ENCODE assay signal across 21 cellular contexts in genomic region chr5:56515011-56515410, GRCh38.
DNase-seq lines count a peak whose midpoint lies in the region; ATAC-seq lines count a peak whose summit lies in the region.
"Had no signal": no experiment of that assay in that cellular context is flagged by ENCODE, and none has a peak within 500 bp of the region (broad histone marks: within the 10 kb centered on the region; RNA-seq: fewer than 3 reads in every experiment).

No MANE protein-coding gene starts in this region.

- no peak overlapping the region for H4K91ac ChIP-seq in mesenchymal stem cell (ENCODE audit: low read length)
- H4K91ac ChIP-seq in trophoblast cell (ENCODE audit: low read depth, low read length) = no peak overlapping the region

- H3K18ac ChIP-seq in mesenchymal stem cell (ENCODE audit: low read depth in 1 of 2, low read length in 2 of 2) (peak overlapping the region in 1 of 2 experiments; percentile 55), trophoblast cell (ENCODE audit: low read length) (no peak overlapping the region)

- peak overlapping the region; percentile 17 to 29 for H3K4ac ChIP-seq in mesenchymal stem cell (ENCODE audit: low read depth in 1 of 2, low read length in 2 of 2)
- H3K4ac ChIP-seq in trophoblast cell (ENCODE audit: low read depth, low read length) = no peak overlapping the region

- H3K4me2 ChIP-seq in mesenchymal stem cell (ENCODE audit: low read length, poor library complexity, severe bottlenecking) (no peak overlapping the region), trophoblast cell (ENCODE audit: low read length) (no peak overlapping the region)
- H3K4me2 ChIP-seq: SK-N-SH had no signal

- H3K4me1 ChIP-seq in mesenchymal stem cell (ENCODE audit: control insufficient read depth, insufficient read depth, low read depth, low read length) (peaks cover 14% of the 10 kb centered on the region), trophoblast cell (ENCODE audit: control insufficient read depth in 1 of 2, insufficient read depth in 2 of 2, low read length in 2 of 2) (peaks cover 3 to 14% of the 10 kb centered on the region in 2 experiments)

- intact Hi-C loops in sciatic nerve (cut with DNase I) = no loop called here

- H3K4me3 ChIP-seq in mesenchymal stem cell (ENCODE audit: insufficient read depth in 1 of 2, low read depth in 1 of 2, low read length in 2 of 2) (no peak overlapping the region), trophoblast cell (ENCODE audit: low read depth, low read length) (no peak overlapping the region)
- H3K4me3 ChIP-seq: GM23248 had no signal

- DNase-seq in COR-L47 (lab: John Stamatoyannopoulos, UW) = peak; percentile 20
- DNase-seq in NCI-H524 (lab: John Stamatoyannopoulos, UW) = peak; percentile 9 to 68
- no peak for DNase-seq in mesenchymal stem cell
- DNase-seq in trophoblast cell = no peak
- no peak for DNase-seq in sciatic nerve (ENCODE audit: low spot score)
- no peak for DNase-seq in NCI-H2171 (lab: John Stamatoyannopoulos, UW)
- DNase-seq in NCI-H345 treated with DMSO at 0.1 percent for 48 hours (lab: John Stamatoyannopoulos, UW; ENCODE audit: unreplicated experiment) = no peak
- DNase-seq: DMS 273 treated with DMSO at 0.1 percent for 48 hours, DND-41, GM23248, KG1, NCI-H187, NCI-H2107, NCI-H226, NCI-H526 treated with DMSO at 0.1 percent for 48 hours, PC-3, RPMI8226, SHP77 treated with DMSO at 0.1 percent for 48 hours, SK-N-SH had no signal

- 54% methylated on average over 8 of the region's 8 CpGs for whole genome bisulfite sequencing in mesenchymal stem cell
- no CpG with 5 or more reads among the region's 8 CpGs for WGBS in trophoblast cell (ENCODE audit: extremely low coverage, insufficient coverage, insufficient read length)

- peak overlapping the region; percentile 37 for H2BK15ac ChIP-seq in mesenchymal stem cell (ENCODE audit: low read depth, poor library complexity, severe bottlenecking)

- no peak for ATAC-seq in sciatic nerve
- ATAC-seq: HCT116, PC-3 had no signal

- H4K8ac ChIP-seq in mesenchymal stem cell (ENCODE audit: low read length) (peak overlapping the region; percentile 59), trophoblast cell (ENCODE audit: low read depth, low read length) (no peak overlapping the region)

- H3K9ac ChIP-seq in mesenchymal stem cell (ENCODE audit: low read length) = no peak overlapping the region
- H3K9ac ChIP-seq in trophoblast cell (ENCODE audit: low read length) = no peak overlapping the region
- H3K9ac ChIP-seq: GM23248, SK-N-SH had no signal

- H3K79me1 ChIP-seq in mesenchymal stem cell (replicated peaks; ENCODE audit: low read length, poor library complexity, severe bottlenecking) (no peaks in the 10 kb centered on the region), trophoblast cell (ENCODE audit: low read length) (peaks cover 2% of the 10 kb centered on the region)

- H3K36me3 ChIP-seq in mesenchymal stem cell (ENCODE audit: control insufficient read depth in 1 of 2, insufficient read depth in 2 of 2, low read depth in 1 of 2, low read length in 2 of 2) (no peaks in the 10 kb centered on the region), trophoblast cell (ENCODE audit: control insufficient read depth in 1 of 2, insufficient read depth in 2 of 2, low read length in 2 of 2) (no peaks in the 10 kb centered on the region)

- H2BK12ac ChIP-seq in mesenchymal stem cell (ENCODE audit: low read length in 2 of 2) = peak overlapping the region in 1 of 2 experiments; percentile 54
- peak overlapping the region; percentile 65 for H2BK12ac ChIP-seq in trophoblast cell (ENCODE audit: low read length)

- H3K27ac ChIP-seq in mesenchymal stem cell (ENCODE audit: low read length, poor library complexity, severe bottlenecking) = no peak overlapping the region
- no peak overlapping the region for H3K27ac ChIP-seq in trophoblast cell (ENCODE audit: low read depth, low read length)
- H3K27ac ChIP-seq: C4-2B, GM23248 had no signal

- peak overlapping the region; percentile 89 for H2AK5ac ChIP-seq in mesenchymal stem cell (ENCODE audit: low read length, severe bottlenecking)
- peak overlapping the region; percentile 55 for H2AK5ac ChIP-seq in trophoblast cell (ENCODE audit: low read length)

- H3K14ac ChIP-seq in mesenchymal stem cell (ENCODE audit: low read length in 2 of 2) (peak overlapping the region in 1 of 2 experiments; percentile 45), trophoblast cell (ENCODE audit: low read length) (peak overlapping the region; percentile 7)

- no peaks in the 10 kb centered on the region for H3K9me3 ChIP-seq in mesenchymal stem cell (ENCODE audit: control insufficient read depth, low read length)
- H3K9me3 ChIP-seq in trophoblast cell (ENCODE audit: insufficient read depth, low read depth, low read length) = peaks cover 3% of the 10 kb centered on the region
- H3K9me3 ChIP-seq: SK-N-SH had no signal

- H3K23ac ChIP-seq in mesenchymal stem cell (ENCODE audit: low read length in 2 of 2) (no peak overlapping the region), trophoblast cell (ENCODE audit: low read length) (no peak overlapping the region)

- H2BK120ac ChIP-seq in mesenchymal stem cell (ENCODE audit: low read depth, low read length) (no peak overlapping the region), trophoblast cell (ENCODE audit: insufficient read depth, low read length, poor library complexity) (no peak overlapping the region)

- peaks cover 0 to 21% of the 10 kb centered on the region in 2 experiments for H3K27me3 ChIP-seq in mesenchymal stem cell (ENCODE audit: control insufficient read depth in 1 of 2, insufficient read depth in 1 of 2, low read length in 2 of 2)
- H3K27me3 ChIP-seq in trophoblast cell (ENCODE audit: insufficient read depth, low read length) = no peaks in the 10 kb centered on the region

- H2AFZ ChIP-seq in mesenchymal stem cell (ENCODE audit: low read depth, low read length) (no peak overlapping the region), trophoblast cell (ENCODE audit: insufficient read depth, low read length, poor library complexity) (no peak overlapping the region)
- H2AFZ ChIP-seq: GM23248 had no signal

- H4K12ac ChIP-seq in trophoblast cell (ENCODE audit: low read depth, low read length) = no peak overlapping the region

- H2BK5ac ChIP-seq in mesenchymal stem cell (ENCODE audit: low read depth, low read length, poor library complexity, severe bottlenecking) = no peak overlapping the region
- H2BK5ac ChIP-seq in trophoblast cell (ENCODE audit: low read depth, low read length, poor library complexity) = no peak overlapping the region

- H3K79me2 ChIP-seq in trophoblast cell (ENCODE audit: control insufficient read depth, insufficient read depth, low read length, poor library complexity) = peaks cover 1% of the 10 kb centered on the region

Comparison
In these comparisons a context has a peak if more than half of its experiments do, and no peak if none do; other contexts are left out.
1. DNase-seq: peak in COR-L47 (single experiment) and NCI-H524 (2 of 2); none in mesenchymal stem cell (single experiment), trophoblast cell (0 of 2), sciatic nerve (single experiment), NCI-H2171 (single experiment) and NCI-H345 treated with DMSO at 0.1 percent for 48 hours (single experiment).